ENCODE assay signal across 20 cellular contexts in genomic region chr1:38464071-38464661, GRCh38.
"Had no signal": no experiment of that assay in that cellular context is flagged by ENCODE, and none has a peak within 500 bp of the region (broad histone marks: within the 10 kb centered on the region; RNA-seq: fewer than 3 reads in every experiment).

No MANE protein-coding gene starts in this region.

- H3K27me3 ChIP-seq: testis had no signal

- H3K4me3 ChIP-seq: coronary artery, esophagus squamous epithelium, gastrocnemius medialis, sigmoid colon, testis had no signal

- H3K9me3 ChIP-seq: esophagus squamous epithelium, gastrocnemius medialis, sigmoid colon, testis had no signal

- H3K4me1 ChIP-seq: esophagus squamous epithelium, gastrocnemius medialis, sigmoid colon, testis had no signal

- ATAC-seq: gastrocnemius medialis had no signal

- H3K36me3 ChIP-seq: esophagus squamous epithelium, gastrocnemius medialis, sigmoid colon had no signal

- DNase-seq: activated CD4-positive, alpha-beta memory T cell treated with anti-CD3 and anti-CD28 coated beads for 36 hours; activated CD4-positive, alpha-beta T cell treated with anti-CD3 and anti-CD28 coated beads for 48 hours; activated CD4-positive, CD25-positive, alpha-beta regulatory T cell; activated naive CD4-positive, alpha-beta T cell treated with Interleukin-2 at 50 U/mL for 16 hours; activated naive CD8-positive, alpha-beta T cell treated with anti-CD3 and anti-CD28 coated beads, Interleukin-2, amount 10 ng/mL, durations not matched to agents 7 days and 5 days; activated T-cell treated with anti-CD3 and anti-CD28 coated beads, Interleukin-2, amount 50 U/mL, for 48 hours; amniotic stem cell; esophagus squamous epithelium; gastrocnemius medialis; head of caudate nucleus; hypothalamus; left cardiac atrium; naive B cell; sigmoid colon; stimulated activated CD4-positive, alpha-beta T cell treated with anti-CD3 and anti-CD28 coated beads, Interleukin-4, amount 100 ng/mL, for 1 hour; stimulated activated naive CD4-positive, alpha-beta T cell; T-helper 9 cell; testis had no signal

- FAIRE-seq: bronchial epithelial cell had no signal

- H3K27ac ChIP-seq: coronary artery, esophagus squamous epithelium, gastrocnemius medialis, sigmoid colon, testis had no signal
